25 cellular contexts compared by ENCODE assay signal in the genomic region with DNA sequence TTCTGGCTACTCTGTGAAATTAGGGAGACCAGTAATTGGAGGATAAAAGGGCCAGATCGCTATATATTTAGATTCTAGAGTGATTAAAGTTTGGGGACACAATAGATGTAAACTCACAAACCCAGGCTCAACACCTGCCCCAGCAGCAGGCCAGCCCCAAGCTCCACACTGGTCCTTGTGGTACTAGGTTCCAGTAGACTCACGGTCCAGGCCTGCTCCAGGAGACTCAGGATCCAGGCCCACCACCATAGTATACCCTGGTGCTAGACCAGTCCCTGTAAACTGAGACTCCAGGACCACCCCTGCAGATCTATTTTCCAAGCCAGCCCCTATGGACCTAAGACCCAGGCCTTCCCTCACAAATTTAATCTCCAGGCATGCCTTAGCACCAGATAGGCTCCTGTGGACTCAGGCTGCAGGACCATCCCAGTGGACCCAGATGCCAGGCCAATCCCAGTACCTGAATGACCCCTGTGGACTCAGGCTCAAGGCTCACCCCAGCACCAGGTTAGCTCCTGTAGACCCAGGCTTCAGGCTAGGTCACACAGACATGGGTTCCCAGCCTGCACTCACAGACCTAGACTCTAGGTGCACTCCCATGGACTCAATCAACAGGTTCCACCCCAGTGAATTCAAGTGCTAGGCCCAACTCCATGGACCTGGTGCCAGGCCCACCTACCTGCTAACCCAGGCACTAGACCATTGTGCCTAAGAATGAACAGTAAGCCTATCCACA.
"Had no signal": no experiment of that assay in that cellular context is flagged by ENCODE, and none has a peak within 500 bp of the region (broad histone marks: within the 10 kb centered on the region; RNA-seq: fewer than 3 reads in every experiment).

No MANE protein-coding gene starts in this region.

- H3K4me1 ChIP-seq: esophagus muscularis mucosa, gastroesophageal sphincter, heart left ventricle, psoas muscle, sigmoid colon, tibial nerve, upper lobe of left lung, uterus had no signal

- H3K27me3 ChIP-seq: esophagus muscularis mucosa, foreskin keratinocyte, gastroesophageal sphincter, heart left ventricle, hepatocyte, neutrophil, sigmoid colon, tibial nerve, upper lobe of left lung, uterus had no signal

- H2AFZ ChIP-seq: hepatocyte had no signal

- H3K36me3 Mint-ChIP-seq: naive thymus-derived CD4-positive, alpha-beta T cell had no signal

- H3K27ac Mint-ChIP-seq: naive thymus-derived CD4-positive, alpha-beta T cell had no signal

- H3K9me3 Mint-ChIP-seq: central memory CD8-positive, alpha-beta T cell had no signal

- H3K36me3 ChIP-seq: esophagus muscularis mucosa, gastroesophageal sphincter, heart left ventricle, neutrophil, sigmoid colon, thoracic aorta, tibial nerve, upper lobe of left lung, uterus had no signal

- H3K27me3 Mint-ChIP-seq: central memory CD8-positive, alpha-beta T cell; naive thymus-derived CD4-positive, alpha-beta T cell had no signal

- H3K4me3 Mint-ChIP-seq: central memory CD8-positive, alpha-beta T cell; naive thymus-derived CD4-positive, alpha-beta T cell had no signal

- DNase-seq: dermis blood vessel endothelial cell; effector memory CD4-positive, alpha-beta T cell; foreskin keratinocyte; heart left ventricle; kidney; mesendoderm; midbrain; naive thymus-derived CD4-positive, alpha-beta T cell; psoas muscle; right cardiac atrium; sigmoid colon; stimulated activated CD4-positive, alpha-beta T cell treated with anti-CD3 and anti-CD28 coated beads, Interleukin-4, amount 100 ng/mL, for 4 hours; stimulated activated naive CD4-positive, alpha-beta T cell; uterus had no signal

- H3K4me2 ChIP-seq: hepatocyte had no signal

- ATAC-seq: foreskin keratinocyte, gastroesophageal sphincter, left lobe of liver, psoas muscle, right cardiac atrium had no signal

- H3K4me3 ChIP-seq: coronary artery, esophagus muscularis mucosa, gastroesophageal sphincter, heart left ventricle, hepatocyte, psoas muscle, sigmoid colon, thoracic aorta, tibial nerve, upper lobe of left lung, uterus had no signal

- H3K4me1 Mint-ChIP-seq: central memory CD8-positive, alpha-beta T cell; naive thymus-derived CD4-positive, alpha-beta T cell had no signal

- H3K27ac ChIP-seq: coronary artery, esophagus muscularis mucosa, foreskin keratinocyte, gastroesophageal sphincter, heart left ventricle, hepatocyte, neutrophil, psoas muscle, sigmoid colon, thoracic aorta, tibial nerve, upper lobe of left lung, uterus had no signal

- H3K9me3 ChIP-seq: neutrophil, psoas muscle, sigmoid colon, thoracic aorta, tibial nerve, upper lobe of left lung, uterus had no signal

- FAIRE-seq: endothelial cell of umbilical vein, kidney had no signal
